13 cellular contexts compared by ENCODE assay signal in genomic region chr3:150447631-150448465, GRCh38. TPM values are rescaled to one million over a fixed set of nuclear protein-coding genes. Genes with fewer than 3 reads are reported as not detected.
DNase-seq lines count a peak whose midpoint lies in the region; ATAC-seq and TF ChIP-seq lines count a peak whose summit lies in the region.
"Had no signal": no experiment of that assay in that cellular context is flagged by ENCODE, and none has a peak within 500 bp of the region (broad histone marks: within the 10 kb centered on the region; RNA-seq: fewer than 3 reads in every experiment).

No MANE protein-coding gene starts in this region.

- no peak overlapping the region for H3K4me3 Mint-ChIP-seq in CD4-positive, alpha-beta memory T cell
- no peak overlapping the region for H3K4me3 Mint-ChIP-seq in naive B cell
- H3K4me3 Mint-ChIP-seq: CD4-positive, CD25-positive, alpha-beta regulatory T cell had no signal

- peak overlapping the region in 5 of 7 donors; percentile 0 to 69 (median 2) for H3K27ac Mint-ChIP-seq in CD4-positive, alpha-beta memory T cell
- H3K27ac Mint-ChIP-seq in naive B cell = peak overlapping the region; percentile 9 to 77 (median 44)

- DNase-seq in CD4-positive, alpha-beta memory T cell = no peak
- DNase-seq in NCI-H226 = peak; percentile 73
- peak; percentile 55 for DNase-seq in choroid plexus epithelial cell (ENCODE audit: low read depth)
- no peak for DNase-seq in naive B cell
- no peak for DNase-seq in SW480 (ENCODE audit: low spot score)
- no peak for DNase-seq in D341Med (ENCODE audit: low spot score)
- no peak for DNase-seq in colonic mucosa
- DNase-seq: activated T-cell treated with anti-CD3 and anti-CD28 coated beads, Interleukin-2, amount 50 U/mL, for 1 hour; body of pancreas; CD4-positive, CD25-positive, alpha-beta regulatory T cell; stimulated activated CD8-positive, alpha-beta memory T cell treated with anti-CD3 and anti-CD28 coated beads, Interleukin-4, amount 100 ng/mL, for 48 hours had no signal

- H3K36me3 Mint-ChIP-seq in CD4-positive, alpha-beta memory T cell = peaks cover 0 to 7% of the 10 kb centered on the region in 2 donors
- H3K36me3 Mint-ChIP-seq in naive B cell = no peaks in the 10 kb centered on the region

- intact Hi-C loops in CD4-positive, alpha-beta memory T cell (cut with micrococcal nuclease) = loop anchor here (5.0 kb wide), 1 partner anchor 36 kb away; no protein-coding TSS in a partner anchor
- intact Hi-C loops in colonic mucosa (cut with DNase I) = no loop called here

- H3K9me3 Mint-ChIP-seq in CD4-positive, alpha-beta memory T cell = no peaks in the 10 kb centered on the region
- H3K9me3 Mint-ChIP-seq in naive B cell = no peaks in the 10 kb centered on the region
- H3K9me3 Mint-ChIP-seq: CD4-positive, CD25-positive, alpha-beta regulatory T cell had no signal

- H3K9ac ChIP-seq in colonic mucosa (ENCODE audit: low read depth in 2 of 2, low read length in 2 of 2) = no peak overlapping the region

- no peak overlapping the region for H3K27ac ChIP-seq in CD4-positive, alpha-beta memory T cell (ENCODE audit: low read depth, low read length)
- H3K27ac ChIP-seq in colonic mucosa = no peak overlapping the region
- H3K27ac ChIP-seq: body of pancreas had no signal

- no peaks in the 10 kb centered on the region for H3K9me3 ChIP-seq in CD4-positive, alpha-beta memory T cell (ENCODE audit: control insufficient read depth in 1 of 2, low read length in 2 of 2)
- no peaks in the 10 kb centered on the region for H3K9me3 ChIP-seq in colonic mucosa
- H3K9me3 ChIP-seq: body of pancreas had no signal

- ATAC-seq in naive B cell (ENCODE audit: low read depth in 2 of 2) (no peak), HG03520 (IDR thresholded peaks at IDR 0.05; ENCODE audit: unreplicated experiment) (no peak)
- ATAC-seq: body of pancreas, Right ventricle myocardium inferior had no signal

- peaks cover 22% of the 10 kb centered on the region for H3K4me1 ChIP-seq in CD4-positive, alpha-beta memory T cell (ENCODE audit: insufficient read depth, low read length)
- H3K4me1 ChIP-seq in colonic mucosa = no peaks in the 10 kb centered on the region

- POLR2A ChIA-PET in CD4-positive, alpha-beta memory T cell (lab: Charles Lee; ENCODE audit: partially characterized antibody) = interaction anchor here (1.4 kb wide), 1 partner anchor 39 kb away, joined by 8 read pairs; the partner anchor contains the start of gene TSC22D2

- peaks cover 26 to 62% (median 38%) of the 10 kb centered on the region in 4 donors for H3K4me1 Mint-ChIP-seq in CD4-positive, alpha-beta memory T cell
- H3K4me1 Mint-ChIP-seq in naive B cell = peaks cover 18 to 42% (median 26%) of the 10 kb centered on the region in 3 donors

- no peaks in the 10 kb centered on the region for H3K36me3 ChIP-seq in CD4-positive, alpha-beta memory T cell (ENCODE audit: insufficient read depth, low read length)
- no peaks in the 10 kb centered on the region for H3K36me3 ChIP-seq in colonic mucosa

- H3K27me3 Mint-ChIP-seq in CD4-positive, alpha-beta memory T cell = no peaks in the 10 kb centered on the region
- H3K27me3 Mint-ChIP-seq in naive B cell = no peaks in the 10 kb centered on the region
- H3K27me3 Mint-ChIP-seq: CD4-positive, CD25-positive, alpha-beta regulatory T cell had no signal

- CTCF ChIA-PET in CD4-positive, alpha-beta memory T cell (lab: Charles Lee; ENCODE audit: partially characterized antibody) = no interaction called here

- H3K27me3 ChIP-seq in CD4-positive, alpha-beta memory T cell (ENCODE audit: insufficient read depth, low read length) = no peaks in the 10 kb centered on the region
- H3K27me3 ChIP-seq in colonic mucosa = no peaks in the 10 kb centered on the region
- H3K27me3 ChIP-seq: body of pancreas had no signal

- TF ChIP-seq CTCF in choroid plexus epithelial cell (conservative IDR thresholded peaks at IDR 0.05; ENCODE audit: low read depth, low read length) (no peak), colonic mucosa (IDR thresholded peaks at IDR 0.05) (no peak)

- no peak overlapping the region for H3K4me3 ChIP-seq in CD4-positive, alpha-beta memory T cell (ENCODE audit: low read length in 2 of 2)
- H3K4me3 ChIP-seq in choroid plexus epithelial cell (ENCODE audit: low read depth, low read length) = no peak overlapping the region
- no peak overlapping the region for H3K4me3 ChIP-seq in colonic mucosa
- H3K4me3 ChIP-seq: body of pancreas had no signal

RNA-seq across cellular contexts. Expression of gene TSC22D2, which starts 39.8 kb away (rescaled TPM):
- total RNA-seq in CD4-positive, alpha-beta memory T cell = 10 to 100 TPM; 25.3 to 25.7 TPM
- polyA plus RNA-seq in CD4-positive, alpha-beta memory T cell = 10 to 100 TPM in 1 of 2 donors, 1 to 10 TPM in 1; 5.5 to 14.1 TPM
- polyA plus RNA-seq in naive B cell (ENCODE audit: low read depth in 6 of 6) = 10 to 100 TPM; 11.0 to 16.4 (median 14.0) TPM
- 10 to 100 TPM; 16.7 to 31.7 TPM for total RNA-seq in colonic mucosa

Comparison
In these comparisons a context has a peak if more than half of its experiments do, and no peak if none do; other contexts are left out.
1. DNase-seq: peak in NCI-H226 (single experiment) and choroid plexus epithelial cell (single experiment); none in CD4-positive, alpha-beta memory T cell (0 of 5), naive B cell (single experiment), SW480 (single experiment), D341Med (single experiment) and colonic mucosa (single experiment).